Comparison of ENCODE assay signal across 16 cellular contexts in genomic region chr12:56137853-56138571, GRCh38. TPM values are rescaled to one million over a fixed set of nuclear protein-coding genes. Genes with fewer than 3 reads are reported as not detected.
DNase-seq lines count a peak whose midpoint lies in the region; ATAC-seq and TF ChIP-seq lines count a peak whose summit lies in the region.
"Had no signal": no experiment of that assay in that cellular context is flagged by ENCODE, and none has a peak within 500 bp of the region (broad histone marks: within the 10 kb centered on the region; RNA-seq: fewer than 3 reads in every experiment).

No MANE protein-coding gene starts in this region.

- H3K9me3 Mint-ChIP-seq in neural crest cell: no peaks in the 10 kb centered on the region
- H3K9me3 Mint-ChIP-seq: type B pancreatic cell had no signal

- DNase-seq in activated effector memory CD4-positive, alpha-beta T cell treated with anti-CD3 and anti-CD28 coated beads, Interleukin-2, amount 50 U/mL, for 16 hours: peak; percentile 58
- DNase-seq in activated effector memory CD4-positive, alpha-beta T cell treated with Interleukin-2 at 50 U/mL for 16 hours: no peak
- DNase-seq in T-helper 17 cell (no peak), neural crest cell (ENCODE audit: low read depth, low spot score) (no peak), H4 (ENCODE audit: low spot score) (no peak)
- DNase-seq: cortex of kidney; glutamatergic neuron; HCEC 1CT; islet precursor cell; mesendoderm; NCI-H2107; NCI-H774; nucleus accumbens; stimulated activated CD4-positive, alpha-beta T cell treated with anti-CD3 and anti-CD28 coated beads, Interleukin-4, amount 100 ng/mL, for 1 hour had no signal

- H3K4me3 Mint-ChIP-seq in T-helper 17 cell (no peak overlapping the region), neural crest cell (no peak overlapping the region)
- H3K4me3 Mint-ChIP-seq: type B pancreatic cell had no signal

- TF ChIP-seq CTCF in neural crest cell (conservative IDR thresholded peaks at IDR 0.05): no peak

- no peak for TF ChIP-seq POLR2A in GM18505 (IDR thresholded peaks at IDR 0.05; ENCODE audit: borderline replicate concordance, extremely low read depth, insufficient read depth, insufficient read length)

- H3K36me3 Mint-ChIP-seq in T-helper 17 cell (ENCODE audit: low read depth) (peaks cover 16% of the 10 kb centered on the region), neural crest cell (ENCODE audit: low read depth) (peaks cover 44% of the 10 kb centered on the region)

- ATAC-seq in T-helper 17 cell (no peak), GM18505 (IDR thresholded peaks at IDR 0.05; ENCODE audit: unreplicated experiment) (no peak)

- H3K27ac Mint-ChIP-seq in T-helper 17 cell: peak overlapping the region; percentile 91
- H3K27ac Mint-ChIP-seq in neural crest cell (ENCODE audit: unreplicated experiment): peak overlapping the region; percentile 29
- H3K27ac Mint-ChIP-seq: type B pancreatic cell had no signal

- no peaks in the 10 kb centered on the region for H3K27me3 Mint-ChIP-seq in T-helper 17 cell
- no peaks in the 10 kb centered on the region for H3K27me3 Mint-ChIP-seq in neural crest cell (ENCODE audit: low read depth)
- H3K27me3 Mint-ChIP-seq: type B pancreatic cell had no signal

- peaks cover 46% of the 10 kb centered on the region for H3K4me1 Mint-ChIP-seq in T-helper 17 cell
- H3K4me1 Mint-ChIP-seq in neural crest cell: no peaks in the 10 kb centered on the region

- no peaks in the 10 kb centered on the region for H3K9me3 ChIP-seq in T-helper 17 cell (ENCODE audit: control insufficient read depth, low read length, poor library complexity, severe bottlenecking)

RNA-seq across cellular contexts. Expression of gene ESYT1, which starts 9.9 kb away (rescaled TPM):
- 100 to 1,000 TPM; 178 to 211 TPM for total RNA-seq in T-helper 17 cell
- total RNA-seq in neural crest cell: 118 and 121 TPM in 2 replicates
- total RNA-seq in H4 (2014; rRNA removed; shearing (Covaris generic)): 62.9 and 80.8 TPM in 2 replicates

RNA-seq across cellular contexts. Expression of gene MYL6B, which starts 14.4 kb away (rescaled TPM):
- total RNA-seq in T-helper 17 cell (1 to 10 TPM; 5.4 to 9.0 TPM), neural crest cell (178 and 189 TPM in 2 replicates)
- 88.0 and 129 TPM in 2 replicates for total RNA-seq in H4 (2014; rRNA removed; shearing (Covaris generic))

RNA-seq across cellular contexts. Expression of gene ZC3H10, which starts 19.9 kb away (rescaled TPM):
- total RNA-seq in T-helper 17 cell (1 to 10 TPM; 6.8 to 8.7 TPM), neural crest cell (19.1 and 19.3 TPM in 2 replicates)
- total RNA-seq in H4 (2014; rRNA removed; shearing (Covaris generic)): 1.9 and 2.4 TPM in 2 replicates

RNA-seq across cellular contexts. Expression of gene MYL6, which starts 20.1 kb away (rescaled TPM):
- 100 to 1,000 TPM; 741 to 784 TPM for total RNA-seq in T-helper 17 cell
- total RNA-seq in neural crest cell: 924 TPM in 2 replicates
- total RNA-seq in H4 (2014; rRNA removed; shearing (Covaris generic)): 2,426 and 2,616 TPM in 2 replicates

RNA-seq across cellular contexts. Expression of gene RPL41, which starts 21.6 kb away (rescaled TPM):
- total RNA-seq in T-helper 17 cell (1,000 to 10,000 TPM; 5,484 to 5,668 TPM), neural crest cell (4,478 and 4,582 TPM in 2 replicates)
- 3,847 and 4,326 TPM in 2 replicates for total RNA-seq in H4 (2014; rRNA removed; shearing (Covaris generic))
